ENCODE assay signal across 2 cellular contexts in the genomic region with DNA sequence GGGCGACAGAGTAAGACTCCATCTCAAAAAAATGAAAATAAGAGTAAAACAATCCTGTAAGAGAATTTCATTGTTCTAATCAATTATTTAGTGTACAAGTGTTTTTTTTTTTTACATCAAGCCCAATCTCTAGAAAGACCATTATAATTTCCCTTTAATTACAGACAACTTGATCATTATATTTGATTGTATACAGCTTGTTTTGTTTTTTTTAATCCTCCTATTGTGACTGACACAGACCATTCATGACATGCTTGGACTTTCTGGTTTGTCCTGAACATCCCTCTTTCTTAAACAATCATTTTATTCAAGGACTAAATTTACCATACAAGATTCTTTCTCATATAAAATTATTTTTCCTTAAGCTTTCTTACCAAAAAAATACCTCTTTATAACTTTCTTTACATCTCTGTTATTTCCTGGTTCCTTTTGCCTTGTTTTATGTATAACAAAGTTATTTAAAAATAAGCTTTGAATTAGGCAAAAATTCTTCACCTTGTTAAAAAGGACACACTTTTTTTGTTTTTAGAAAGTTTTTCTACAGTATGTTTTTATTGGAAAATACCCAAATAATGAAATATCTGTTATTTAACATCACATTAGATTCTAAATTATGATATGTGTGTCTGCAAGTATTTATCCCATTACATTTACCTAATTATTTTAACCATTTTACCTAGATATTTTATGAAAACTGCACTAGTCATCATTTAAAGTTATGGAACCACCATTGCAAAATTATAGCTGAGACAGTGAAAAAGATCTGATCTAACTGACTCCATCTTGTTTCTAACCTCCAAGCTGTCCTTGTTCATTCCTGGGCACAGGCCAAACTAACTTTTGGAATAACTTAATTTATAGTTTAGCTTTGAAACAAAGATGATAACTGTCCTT.
TF ChIP-seq lines count a peak whose summit lies in the region.

No MANE protein-coding gene starts in this region.

TF ChIP-seq in HEK293T, 16 proteins besides CTCF, POLR2A, EP300 and RAD21:
- TF ChIP-seq FOXK2 (IDR thresholded peaks at IDR 0.05): no peak
- TF ChIP-seq ZNF384 (IDR thresholded peaks at IDR 0.05): peak; percentile 62; the same call in 1 of the 2 replicates

TF ChIP-seq in K562, 482 proteins besides CTCF, POLR2A, EP300 and RAD21:
- TF ChIP-seq, protein P1, sequence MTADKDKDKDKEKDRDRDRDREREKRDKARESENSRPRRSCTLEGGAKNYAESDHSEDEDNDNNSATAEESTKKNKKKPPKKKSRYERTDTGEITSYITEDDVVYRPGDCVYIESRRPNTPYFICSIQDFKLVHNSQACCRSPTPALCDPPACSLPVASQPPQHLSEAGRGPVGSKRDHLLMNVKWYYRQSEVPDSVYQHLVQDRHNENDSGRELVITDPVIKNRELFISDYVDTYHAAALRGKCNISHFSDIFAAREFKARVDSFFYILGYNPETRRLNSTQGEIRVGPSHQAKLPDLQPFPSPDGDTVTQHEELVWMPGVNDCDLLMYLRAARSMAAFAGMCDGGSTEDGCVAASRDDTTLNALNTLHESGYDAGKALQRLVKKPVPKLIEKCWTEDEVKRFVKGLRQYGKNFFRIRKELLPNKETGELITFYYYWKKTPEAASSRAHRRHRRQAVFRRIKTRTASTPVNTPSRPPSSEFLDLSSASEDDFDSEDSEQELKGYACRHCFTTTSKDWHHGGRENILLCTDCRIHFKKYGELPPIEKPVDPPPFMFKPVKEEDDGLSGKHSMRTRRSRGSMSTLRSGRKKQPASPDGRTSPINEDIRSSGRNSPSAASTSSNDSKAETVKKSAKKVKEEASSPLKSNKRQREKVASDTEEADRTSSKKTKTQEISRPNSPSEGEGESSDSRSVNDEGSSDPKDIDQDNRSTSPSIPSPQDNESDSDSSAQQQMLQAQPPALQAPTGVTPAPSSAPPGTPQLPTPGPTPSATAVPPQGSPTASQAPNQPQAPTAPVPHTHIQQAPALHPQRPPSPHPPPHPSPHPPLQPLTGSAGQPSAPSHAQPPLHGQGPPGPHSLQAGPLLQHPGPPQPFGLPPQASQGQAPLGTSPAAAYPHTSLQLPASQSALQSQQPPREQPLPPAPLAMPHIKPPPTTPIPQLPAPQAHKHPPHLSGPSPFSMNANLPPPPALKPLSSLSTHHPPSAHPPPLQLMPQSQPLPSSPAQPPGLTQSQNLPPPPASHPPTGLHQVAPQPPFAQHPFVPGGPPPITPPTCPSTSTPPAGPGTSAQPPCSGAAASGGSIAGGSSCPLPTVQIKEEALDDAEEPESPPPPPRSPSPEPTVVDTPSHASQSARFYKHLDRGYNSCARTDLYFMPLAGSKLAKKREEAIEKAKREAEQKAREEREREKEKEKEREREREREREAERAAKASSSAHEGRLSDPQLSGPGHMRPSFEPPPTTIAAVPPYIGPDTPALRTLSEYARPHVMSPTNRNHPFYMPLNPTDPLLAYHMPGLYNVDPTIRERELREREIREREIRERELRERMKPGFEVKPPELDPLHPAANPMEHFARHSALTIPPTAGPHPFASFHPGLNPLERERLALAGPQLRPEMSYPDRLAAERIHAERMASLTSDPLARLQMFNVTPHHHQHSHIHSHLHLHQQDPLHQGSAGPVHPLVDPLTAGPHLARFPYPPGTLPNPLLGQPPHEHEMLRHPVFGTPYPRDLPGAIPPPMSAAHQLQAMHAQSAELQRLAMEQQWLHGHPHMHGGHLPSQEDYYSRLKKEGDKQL (CRISPR knock-in tag; IDR thresholded peaks at IDR 0.05; ENCODE audit: borderline replicate concordance): no peak
- TF ChIP-seq ZNF124 (CRISPR knock-in tag; IDR thresholded peaks at IDR 0.05) (no peak), CHD1 (IDR thresholded peaks at IDR 0.05; ENCODE audit: low read length) (no peak), ZFP36 (IDR thresholded peaks at IDR 0.05; ENCODE audit: low read depth, low read length, partially characterized antibody) (peak; percentile 67), ZNF316 (IDR thresholded peaks at IDR 0.05) (peak; percentile 62), SP2 (IDR thresholded peaks at IDR 0.05; ENCODE audit: extremely low read depth, low read depth, low read length, poor library complexity, severe bottlenecking) (no peak), SMARCC2 (IDR thresholded peaks at IDR 0.05; ENCODE audit: low read depth) (no peak), ZSCAN29 (IDR thresholded peaks at IDR 0.05) (no peak), ZMIZ1 (IDR thresholded peaks at IDR 0.05; ENCODE audit: low read depth in 2 of 2, low read length in 2 of 2) (no peak), ZBTB7A (IDR thresholded peaks at IDR 0.05; ENCODE audit: borderline replicate concordance, control insufficient read depth, low read depth, low read length) (no peak), SOX6 (IDR thresholded peaks at IDR 0.05) (no peak)
- TF ChIP-seq, protein P2, sequence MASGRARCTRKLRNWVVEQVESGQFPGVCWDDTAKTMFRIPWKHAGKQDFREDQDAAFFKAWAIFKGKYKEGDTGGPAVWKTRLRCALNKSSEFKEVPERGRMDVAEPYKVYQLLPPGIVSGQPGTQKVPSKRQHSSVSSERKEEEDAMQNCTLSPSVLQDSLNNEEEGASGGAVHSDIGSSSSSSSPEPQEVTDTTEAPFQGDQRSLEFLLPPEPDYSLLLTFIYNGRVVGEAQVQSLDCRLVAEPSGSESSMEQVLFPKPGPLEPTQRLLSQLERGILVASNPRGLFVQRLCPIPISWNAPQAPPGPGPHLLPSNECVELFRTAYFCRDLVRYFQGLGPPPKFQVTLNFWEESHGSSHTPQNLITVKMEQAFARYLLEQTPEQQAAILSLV (tag; IDR thresholded peaks at IDR 0.05): no peak
- TF ChIP-seq, protein P3, sequence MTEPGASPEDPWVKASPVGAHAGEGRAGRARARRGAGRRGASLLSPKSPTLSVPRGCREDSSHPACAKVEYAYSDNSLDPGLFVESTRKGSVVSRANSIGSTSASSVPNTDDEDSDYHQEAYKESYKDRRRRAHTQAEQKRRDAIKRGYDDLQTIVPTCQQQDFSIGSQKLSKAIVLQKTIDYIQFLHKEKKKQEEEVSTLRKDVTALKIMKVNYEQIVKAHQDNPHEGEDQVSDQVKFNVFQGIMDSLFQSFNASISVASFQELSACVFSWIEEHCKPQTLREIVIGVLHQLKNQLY (CRISPR knock-in tag; conservative IDR thresholded peaks at IDR 0.05): no peak
- TF ChIP-seq, protein P4, sequence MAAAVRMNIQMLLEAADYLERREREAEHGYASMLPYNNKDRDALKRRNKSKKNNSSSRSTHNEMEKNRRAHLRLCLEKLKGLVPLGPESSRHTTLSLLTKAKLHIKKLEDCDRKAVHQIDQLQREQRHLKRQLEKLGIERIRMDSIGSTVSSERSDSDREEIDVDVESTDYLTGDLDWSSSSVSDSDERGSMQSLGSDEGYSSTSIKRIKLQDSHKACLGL (CRISPR knock-in tag; IDR thresholded peaks at IDR 0.05; ENCODE audit: borderline replicate concordance, poor library complexity, severe bottlenecking): no peak
- TF ChIP-seq, protein P5, sequence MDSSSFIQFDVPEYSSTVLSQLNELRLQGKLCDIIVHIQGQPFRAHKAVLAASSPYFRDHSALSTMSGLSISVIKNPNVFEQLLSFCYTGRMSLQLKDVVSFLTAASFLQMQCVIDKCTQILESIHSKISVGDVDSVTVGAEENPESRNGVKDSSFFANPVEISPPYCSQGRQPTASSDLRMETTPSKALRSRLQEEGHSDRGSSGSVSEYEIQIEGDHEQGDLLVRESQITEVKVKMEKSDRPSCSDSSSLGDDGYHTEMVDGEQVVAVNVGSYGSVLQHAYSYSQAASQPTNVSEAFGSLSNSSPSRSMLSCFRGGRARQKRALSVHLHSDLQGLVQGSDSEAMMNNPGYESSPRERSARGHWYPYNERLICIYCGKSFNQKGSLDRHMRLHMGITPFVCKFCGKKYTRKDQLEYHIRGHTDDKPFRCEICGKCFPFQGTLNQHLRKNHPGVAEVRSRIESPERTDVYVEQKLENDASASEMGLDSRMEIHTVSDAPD (CRISPR knock-in tag; IDR thresholded peaks at IDR 0.05): no peak
TF ChIP-seq in K562: peak in this region for 2.
